ENCODE assay signal across 8 cellular contexts in the genomic region with DNA sequence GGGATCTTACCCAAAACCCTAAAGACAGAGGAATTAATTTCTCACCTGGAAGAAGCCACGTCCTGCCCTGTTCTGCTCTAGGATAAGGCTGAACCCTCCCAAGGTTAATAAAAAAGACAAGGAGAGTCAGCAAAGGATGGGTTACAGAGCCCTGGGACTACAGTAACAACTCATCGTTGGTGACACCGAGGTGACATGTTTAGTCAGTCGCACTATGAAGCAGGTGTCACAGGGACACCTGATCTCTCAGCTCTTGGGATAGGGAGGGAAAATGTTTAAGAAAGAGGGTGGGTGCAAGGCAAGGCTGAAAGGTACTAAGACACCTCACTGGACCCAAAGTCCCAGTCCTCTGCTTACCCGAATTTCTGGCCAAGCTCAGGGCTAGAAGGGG. TPM values are rescaled to one million over a fixed set of nuclear protein-coding genes. Genes with fewer than 3 reads are reported as not detected.
DNase-seq lines count a peak whose midpoint lies in the region; ATAC-seq and TF ChIP-seq lines count a peak whose summit lies in the region.

No MANE protein-coding gene starts in this region.

- H3K9ac ChIP-seq in Karpas-422 (ENCODE audit: low read length), result no peak overlapping the region

- no peaks in the 10 kb centered on the region for H3K79me2 ChIP-seq in Karpas-422 (ENCODE audit: low read length)

- peak overlapping the region; percentile 78 to 90 (median 82) for H3K27ac ChIP-seq in sigmoid colon
- H3K27ac ChIP-seq in Karpas-422 (ENCODE audit: low read length), result no peak overlapping the region

- peak overlapping the region; percentile 60 for H3K4me3 Mint-ChIP-seq in activated CD8-positive, alpha-beta T cell treated with anti-CD3 and anti-CD28 coated beads, Interleukin-2, amount 10 ng/mL, durations not matched to agents 7 days and 5 days

- no peak for TF ChIP-seq POLR2A in sigmoid colon (IDR thresholded peaks at IDR 0.05)

- 19 to 36% methylated on average over 5 of the region's 5 CpGs for WGBS in sigmoid colon, 2 donors

- H3K9me3 Mint-ChIP-seq in activated CD8-positive, alpha-beta T cell treated with anti-CD3 and anti-CD28 coated beads, Interleukin-2, amount 10 ng/mL, durations not matched to agents 7 days and 5 days (ENCODE audit: insufficient read depth), result no peaks in the 10 kb centered on the region

- H4K20me1 ChIP-seq in Karpas-422 (ENCODE audit: insufficient read depth, low read depth, low read length), result no peaks in the 10 kb centered on the region

- H3K4me3 ChIP-seq in sigmoid colon (peak overlapping the region; percentile 72 to 90 (median 84)), Karpas-422 (ENCODE audit: low read length) (no peak overlapping the region)

- H3K36me3 Mint-ChIP-seq in activated CD8-positive, alpha-beta T cell treated with anti-CD3 and anti-CD28 coated beads, Interleukin-2, amount 10 ng/mL, durations not matched to agents 7 days and 5 days (ENCODE audit: low read depth), result no peaks in the 10 kb centered on the region

- DNase-seq in G401 (ENCODE audit: low spot score) (peak; percentile 47), left ventricle myocardium superior (no peak), sigmoid colon (no peak), NAMALWA (ENCODE audit: low spot score) (no peak), NCI-H187 treated with DMSO at 0.1 percent for 48 hours (lab: John Stamatoyannopoulos, UW) (no peak), Karpas-422 (no peak)
- no peak for DNase-seq in activated CD8-positive, alpha-beta T cell treated with anti-CD3 and anti-CD28 coated beads, Interleukin-2, amount 10 ng/mL, durations not matched to agents 7 days and 5 days

- H3K9me3 ChIP-seq in sigmoid colon, result no peaks in the 10 kb centered on the region
- no peaks in the 10 kb centered on the region for H3K9me3 ChIP-seq in Karpas-422 (ENCODE audit: low read length)

- peaks cover 20% of the 10 kb centered on the region for H3K27me3 Mint-ChIP-seq in activated CD8-positive, alpha-beta T cell treated with anti-CD3 and anti-CD28 coated beads, Interleukin-2, amount 10 ng/mL, durations not matched to agents 7 days and 5 days (ENCODE audit: low read depth)

- POLR2A ChIA-PET in activated CD8-positive, alpha-beta T cell treated with anti-CD3 and anti-CD28 coated beads, Interleukin-2, amount 10 ng/mL, durations not matched to agents 7 days and 5 days (lab: Charles Lee), result no interaction called here

- ATAC-seq in activated CD8-positive, alpha-beta T cell treated with anti-CD3 and anti-CD28 coated beads, Interleukin-2, amount 10 ng/mL, durations not matched to agents 7 days and 5 days, result no peak
- ATAC-seq in left ventricle myocardium superior (peak; percentile 3), GM18870 (IDR thresholded peaks at IDR 0.05; ENCODE audit: unreplicated experiment) (no peak)

- TF ChIP-seq CTCF in sigmoid colon (IDR thresholded peaks at IDR 0.05), result no peak

- CTCF ChIA-PET in activated CD8-positive, alpha-beta T cell treated with anti-CD3 and anti-CD28 coated beads, Interleukin-2, amount 10 ng/mL, durations not matched to agents 7 days and 5 days (lab: Charles Lee), result no interaction called here

- peaks cover 0 to 39% (median 19%) of the 10 kb centered on the region in 4 donors for H3K4me1 ChIP-seq in sigmoid colon
- H3K4me1 ChIP-seq in Karpas-422 (ENCODE audit: low read length), result no peaks in the 10 kb centered on the region

- in situ Hi-C loops in G401 (cut with HindIII; ENCODE audit: low sequenced_read_pairs), result no loop called here

- no peak overlapping the region for H3K27ac Mint-ChIP-seq in activated CD8-positive, alpha-beta T cell treated with anti-CD3 and anti-CD28 coated beads, Interleukin-2, amount 10 ng/mL, durations not matched to agents 7 days and 5 days

- TF ChIP-seq EP300 in sigmoid colon (IDR thresholded peaks at IDR 0.05), result no peak

- H3K4me2 ChIP-seq in Karpas-422 (ENCODE audit: low read depth, low read length, poor library complexity, severe bottlenecking), result no peak overlapping the region

- intact Hi-C loops in left ventricle myocardium superior (cut with micrococcal nuclease), result no loop called here
- intact Hi-C loops in sigmoid colon (cut with DNase I), result no loop called here

- no peaks in the 10 kb centered on the region for H3K9me2 ChIP-seq in Karpas-422 (replicated peaks; ENCODE audit: insufficient read depth, low read length)

- H3K27me3 ChIP-seq in sigmoid colon (no peaks in the 10 kb centered on the region), Karpas-422 (ENCODE audit: low read length) (no peaks in the 10 kb centered on the region)

- no peak overlapping the region for H2AFZ ChIP-seq in Karpas-422 (ENCODE audit: low read length)

- H3K36me3 ChIP-seq in sigmoid colon (no peaks in the 10 kb centered on the region), Karpas-422 (ENCODE audit: insufficient read depth, low read length) (no peaks in the 10 kb centered on the region)

- H3K4me1 Mint-ChIP-seq in activated CD8-positive, alpha-beta T cell treated with anti-CD3 and anti-CD28 coated beads, Interleukin-2, amount 10 ng/mL, durations not matched to agents 7 days and 5 days (ENCODE audit: low read depth), result peaks cover 5% of the 10 kb centered on the region

RNA-seq across cellular contexts. Expression of a gene that starts 0.6 kb away (rescaled TPM):
- total RNA-seq in G401 (2014; rRNA removed; shearing (Covaris generic)), result 1.3 and 12.0 TPM in 2 replicates
- total RNA-seq in activated CD8-positive, alpha-beta T cell treated with anti-CD3 and anti-CD28 coated beads, Interleukin-2, amount 10 ng/mL, durations not matched to agents 7 days and 5 days, result not detected
- total RNA-seq in left ventricle myocardium superior, result 24.7 TPM
- total RNA-seq in sigmoid colon, result 10 to 100 TPM; 11.9 to 15.8 (median 13.7) TPM
- 10 to 100 TPM; 13.4 to 16.2 (median 13.8) TPM for polyA plus RNA-seq in sigmoid colon
- total RNA-seq in Karpas-422 (2014; rRNA removed; shearing (Covaris generic); ENCODE audit: low replicate concordance), result not detected in 2 replicates
